ENCODE assay signal across 8 cellular contexts in the genomic region with DNA sequence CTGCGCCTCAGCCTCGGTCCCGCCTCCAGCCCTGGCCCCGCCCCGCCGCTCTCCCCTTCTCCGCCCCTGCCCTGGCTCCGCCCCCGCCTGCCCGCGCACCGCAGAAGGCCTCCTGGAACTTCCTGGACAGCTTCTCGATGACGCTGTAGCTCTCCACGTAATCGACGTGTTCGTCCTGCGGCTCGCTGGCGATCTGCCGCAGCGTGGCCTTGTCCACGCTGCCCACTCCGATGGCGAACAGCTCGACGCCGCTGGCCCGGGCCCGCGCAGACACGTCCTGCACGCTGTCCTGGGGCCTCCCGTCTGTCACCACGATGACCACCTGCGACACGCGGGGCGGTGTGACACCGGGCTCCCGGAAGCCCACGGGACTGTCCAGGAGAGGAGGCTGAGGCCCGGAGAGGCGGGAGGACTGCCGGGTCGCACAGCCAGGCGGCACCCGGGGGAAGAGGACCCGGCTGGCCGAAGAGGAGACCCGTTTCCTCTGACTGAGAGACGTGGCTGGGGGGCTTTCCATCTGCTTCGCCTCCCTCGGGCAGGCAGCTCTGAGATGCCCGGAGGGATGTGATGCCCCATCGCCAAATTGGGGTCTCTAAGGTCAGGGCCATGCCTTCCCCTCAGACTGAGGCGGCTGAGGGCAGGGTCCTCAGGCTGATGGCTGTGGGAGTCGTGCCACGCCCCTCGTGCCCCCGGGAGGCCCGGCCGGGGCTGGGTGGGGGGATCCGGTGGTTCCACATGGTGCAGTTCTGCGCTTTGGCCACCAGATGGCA. TPM values are rescaled to one million over a fixed set of nuclear protein-coding genes. Genes with fewer than 3 reads are reported as not detected.
DNase-seq lines count a peak whose midpoint lies in the region; ATAC-seq, FAIRE-seq and TF ChIP-seq lines count a peak whose summit lies in the region.

No MANE protein-coding gene starts in this region.

- peaks cover 6% of the 10 kb centered on the region for H4K20me1 ChIP-seq in astrocyte (ENCODE audit: insufficient read depth, low read length)

- ATAC-seq in sciatic nerve: peak; percentile 87

- H3K27ac ChIP-seq in astrocyte (ENCODE audit: low read depth, low read length): peak overlapping the region; percentile 98

- H3K4me1 ChIP-seq in astrocyte (ENCODE audit: insufficient read depth, low read length): peaks cover 6% of the 10 kb centered on the region

- peak; percentile 90; the same call in 2 of the 3 replicates for TF ChIP-seq CTCF in GM12872 (IDR thresholded peaks at IDR 0.05; ENCODE audit: insufficient read depth, low read depth, low read length)
- peak; percentile 100 for TF ChIP-seq CTCF in HFFc6 (IDR thresholded peaks at IDR 0.05)
- TF ChIP-seq CTCF in astrocyte (IDR thresholded peaks at IDR 0.05; ENCODE audit: insufficient read depth, low read depth, low read length): peak; percentile 75

- peak overlapping the region; percentile 90 for H3K4me2 ChIP-seq in astrocyte (ENCODE audit: low read length)

- H3K4me3 ChIP-seq in astrocyte (ENCODE audit: insufficient read depth, low read depth, low read length): peak overlapping the region; percentile 60

- no peaks in the 10 kb centered on the region for H3K36me3 ChIP-seq in astrocyte (ENCODE audit: insufficient read depth, low read length)

- peak overlapping the region; percentile 92 for H3K9ac ChIP-seq in astrocyte (ENCODE audit: low read length)

- H3K9me3 ChIP-seq in astrocyte (ENCODE audit: insufficient read depth, low read depth, low read length): no peaks in the 10 kb centered on the region

- H3K27me3 Mint-ChIP-seq in HFFc6 (ENCODE audit: insufficient read depth) (peaks cover 6% of the 10 kb centered on the region), astrocyte (ENCODE audit: low read depth, unreplicated experiment) (peaks cover 2% of the 10 kb centered on the region)

- H3K4me3 Mint-ChIP-seq in HFFc6 (peak overlapping the region; percentile 73), astrocyte (ENCODE audit: unreplicated experiment) (peak overlapping the region; percentile 71)

- intact Hi-C loops in sciatic nerve (cut with DNase I): loop anchor here (5.0 kb wide), 1 partner anchor 1492 kb away; no protein-coding TSS in a partner anchor

- peak overlapping the region; percentile 99 for H2AFZ ChIP-seq in astrocyte (ENCODE audit: low read depth, low read length)

- peak; percentile 98 for DNase-seq in HFFc6
- peak; percentile 94 for DNase-seq in NAMALWA (ENCODE audit: low spot score)
- DNase-seq in T-helper 22 cell (ENCODE audit: low read depth): peak; percentile 62
- DNase-seq in astrocyte (ENCODE audit: low read depth): peak; percentile 96
- DNase-seq in hypothalamus (lab: John Stamatoyannopoulos, UW): peak in 39 of 51 donors; percentile 45 to 100 (median 79)
- DNase-seq in sciatic nerve (ENCODE audit: low spot score): peak; percentile 94
- DNase-seq in DMS114 treated with DMSO at 0.1 percent for 48 hours (lab: John Stamatoyannopoulos, UW; ENCODE audit: unreplicated experiment): no peak

- H3K9me3 Mint-ChIP-seq in HFFc6 (peaks cover 15% of the 10 kb centered on the region), astrocyte (ENCODE audit: unreplicated experiment) (peaks cover 2% of the 10 kb centered on the region)

- H3K36me3 Mint-ChIP-seq in HFFc6 (ENCODE audit: low read depth): peaks cover 4% of the 10 kb centered on the region; the same call in 1 of the 2 replicates
- peaks cover 3% of the 10 kb centered on the region for H3K36me3 Mint-ChIP-seq in astrocyte (ENCODE audit: low read depth, unreplicated experiment)

- no peaks in the 10 kb centered on the region for H3K79me2 ChIP-seq in astrocyte (ENCODE audit: insufficient read depth, low read length)

- peak overlapping the region; percentile 93 for H3K27ac Mint-ChIP-seq in HFFc6
- peak overlapping the region; percentile 72 for H3K27ac Mint-ChIP-seq in astrocyte (ENCODE audit: unreplicated experiment)

- H3K4me1 Mint-ChIP-seq in HFFc6 (ENCODE audit: low read depth): peaks cover 11% of the 10 kb centered on the region
- H3K4me1 Mint-ChIP-seq in astrocyte (ENCODE audit: low read depth, unreplicated experiment): peaks cover 1% of the 10 kb centered on the region

- no peaks in the 10 kb centered on the region for H3K27me3 ChIP-seq in astrocyte (ENCODE audit: insufficient read depth, low read length)

- FAIRE-seq in astrocyte (lab: Jason Lieb, UNC): no peak

RNA-seq across cellular contexts. Expression of a gene that starts 4.6 kb away (rescaled TPM):
- total RNA-seq in HFFc6 (2021; fragmentation: NEBNext Ultra II Directional; extraction: Animal tissue kit (Norgen Biotek cat#: 25700)): under 1 TPM in 1 of 6 experiments, not detected in 5; 0.06 TPM
- total RNA-seq in astrocyte: 0.32 and 0.34 TPM in 2 replicates
- 0.18 TPM for total RNA-seq in sciatic nerve

RNA-seq across cellular contexts. Expression of a gene that starts 38.8 kb away (rescaled TPM):
- total RNA-seq in HFFc6 (2021; fragmentation: NEBNext Ultra II Directional; extraction: Animal tissue kit (Norgen Biotek cat#: 25700)): under 1 TPM; 0.38 to 0.81 (median 0.63) TPM
- total RNA-seq in astrocyte: 0.77 and 0.89 TPM in 2 replicates
- total RNA-seq in sciatic nerve: 65.0 TPM

Comparison
In these comparisons a context has a peak if more than half of its experiments do, and no peak if none do; other contexts are left out.
1. RNA of a gene that starts 38.8 kb away (total RNA-seq): 65.0 TPM in sciatic nerve (single experiment); 0.77 to 0.89 TPM in astrocyte and 0.38 to 0.81 TPM in HFFc6; every median in the first group is over 10 times any median in the second.
2. Peak in every context shown above with its lines, with median percentiles within 50 percentile points of each other: CTCF ChIP-seq.